17 cellular contexts compared by ENCODE assay signal in the genomic region with DNA sequence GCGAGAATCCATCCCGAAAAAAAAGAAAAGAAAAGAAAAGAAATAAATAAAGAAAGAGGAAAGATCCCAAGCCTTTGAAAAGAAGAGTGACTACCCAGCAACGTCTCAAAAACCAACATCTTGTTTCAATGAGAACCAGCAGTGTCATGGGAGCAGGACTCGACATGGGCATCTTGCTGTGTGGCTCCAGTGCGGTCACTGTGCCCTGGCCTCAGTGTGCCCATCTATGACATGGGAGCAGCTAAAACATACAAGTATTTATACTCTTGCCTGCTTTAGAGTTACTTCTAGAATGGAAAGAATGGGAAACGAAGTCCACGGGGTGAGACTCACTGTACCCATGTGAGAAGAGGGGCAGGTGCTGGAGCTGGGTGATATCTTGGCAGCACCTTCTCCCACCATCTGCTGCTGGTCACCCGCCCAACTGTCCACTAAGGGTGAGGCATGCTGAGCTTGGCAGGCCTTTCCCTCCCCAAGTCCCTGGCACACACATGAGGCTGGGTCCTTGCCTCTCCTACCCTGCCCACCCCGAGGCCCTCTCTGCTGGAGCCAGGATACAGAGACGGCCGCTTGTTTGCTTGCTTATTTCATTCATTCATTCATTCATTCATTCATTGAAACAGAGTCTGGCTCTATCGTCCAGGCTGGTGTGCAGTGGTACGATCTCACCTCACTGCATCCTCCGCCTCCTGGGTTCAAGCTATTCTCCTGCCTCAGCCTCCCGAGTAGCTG.
DNase-seq lines count a peak whose midpoint lies in the region; ATAC-seq, FAIRE-seq and TF ChIP-seq lines count a peak whose summit lies in the region.
"Had no signal": no experiment of that assay in that cellular context is flagged by ENCODE, and none has a peak within 500 bp of the region (broad histone marks: within the 10 kb centered on the region; RNA-seq: fewer than 3 reads in every experiment).

No MANE protein-coding gene starts in this region.

- H2BK5ac ChIP-seq in mesenchymal stem cell (ENCODE audit: low read depth, low read length, poor library complexity, severe bottlenecking), result no peak overlapping the region

- no peak overlapping the region for H4K8ac ChIP-seq in mesenchymal stem cell (ENCODE audit: low read length)

- H3K27ac ChIP-seq in HepG2 (ENCODE audit: extremely low read length, insufficient read depth, low read length) (no peak overlapping the region), right lobe of liver (no peak overlapping the region), body of pancreas (no peak overlapping the region), mesenchymal stem cell (ENCODE audit: low read length, poor library complexity, severe bottlenecking) (no peak overlapping the region)
- no peak overlapping the region for H3K27ac ChIP-seq in CD8-positive, alpha-beta T cell (ENCODE audit: low read depth, low read length)
- H3K27ac ChIP-seq: BLaER1 treated with 17β-estradiol and CSF1 and Interleukin-3, amounts not matched to agents 10 nM and 100 nM had no signal

- no peak overlapping the region for H3K18ac ChIP-seq in mesenchymal stem cell (ENCODE audit: low read depth in 1 of 2, low read length in 2 of 2)

- no peak overlapping the region for H2AK5ac ChIP-seq in mesenchymal stem cell (ENCODE audit: low read length, severe bottlenecking)

- H4K91ac ChIP-seq in mesenchymal stem cell (ENCODE audit: low read length), result no peak overlapping the region

- H2BK120ac ChIP-seq in mesenchymal stem cell (ENCODE audit: low read depth, low read length), result no peak overlapping the region

- no peak overlapping the region for H2BK12ac ChIP-seq in mesenchymal stem cell (ENCODE audit: low read length in 2 of 2)

- no peaks in the 10 kb centered on the region for H3K79me1 ChIP-seq in mesenchymal stem cell (replicated peaks; ENCODE audit: low read length, poor library complexity, severe bottlenecking)

- TF ChIP-seq CTCF in HepG2 (CRISPR knock-in tag; IDR thresholded peaks at IDR 0.05), result no peak
- TF ChIP-seq CTCF in right lobe of liver (IDR thresholded peaks at IDR 0.05), result no peak
- TF ChIP-seq CTCF in body of pancreas (IDR thresholded peaks at IDR 0.05), result no peak
- TF ChIP-seq CTCF in neural crest cell (conservative IDR thresholded peaks at IDR 0.05), result no peak
- no peak for TF ChIP-seq CTCF in CD8-positive, alpha-beta T cell (IDR thresholded peaks at IDR 0.05)

- in situ Hi-C loops in HepG2 (cut with HindIII; ENCODE audit: extremely low pct_ligation_motif_present, low pct_unique_long_range_greater_than_20kb), result no loop called here

- WGBS in HepG2 (ENCODE audit: low lambda C conversion rate), result 59% methylated on average over 15 of the region's 15 CpGs
- WGBS in right lobe of liver (ENCODE audit: insufficient coverage, low coverage, low lambda C conversion rate, missing lambda C conversion rate), result 88% methylated on average over 7 of the region's 15 CpGs
- 71 to 78% methylated on average over 15 of the region's 15 CpGs for WGBS in body of pancreas, 2 donors
- 97% methylated on average over 15 of the region's 15 CpGs for WGBS in mesenchymal stem cell

- no peak for FAIRE-seq in HepG2 (lab: Jason Lieb, UNC)
- FAIRE-seq: GM12878, GM18507, H54 had no signal

- no peak overlapping the region for H3K4ac ChIP-seq in mesenchymal stem cell (ENCODE audit: low read depth in 1 of 2, low read length in 2 of 2)

- H3K9ac ChIP-seq in HepG2 (ENCODE audit: insufficient read depth, low read depth, low read length), result no peak overlapping the region
- no peak overlapping the region for H3K9ac ChIP-seq in mesenchymal stem cell (ENCODE audit: low read length)
- H3K9ac ChIP-seq: BLaER1 treated with 17β-estradiol and CSF1 and Interleukin-3, amounts not matched to agents 10 nM and 100 nM had no signal

- no peak for TF ChIP-seq RAD21 in HepG2 (CRISPR knock-in tag; IDR thresholded peaks at IDR 0.05)

- POLR2A ChIA-PET in HepG2 (lab: Yijun Ruan, JAX), result no interaction called here
- POLR2A ChIA-PET in CD8-positive, alpha-beta T cell (lab: Charles Lee), result no interaction called here

- BruUV-seq in HepG2 (replicated peaks; lab: Mats Ljungman, UMichigan), result no TSS peak

- H3K4me1 Mint-ChIP-seq in neural crest cell, result no peaks in the 10 kb centered on the region
- no peaks in the 10 kb centered on the region for H3K4me1 Mint-ChIP-seq in CD8-positive, alpha-beta T cell (ENCODE audit: low read depth)
- H3K4me1 Mint-ChIP-seq: CD4-positive, CD25-positive, alpha-beta regulatory T cell had no signal

- DNase-seq in HepG2 (ENCODE audit: low spot score) (no peak), right lobe of liver (no peak), body of pancreas (peak; percentile 29 to 73 (median 37)), neural crest cell (ENCODE audit: low read depth, low spot score) (no peak), activated T-cell treated with anti-CD3 and anti-CD28 coated beads for 4 hours (no peak), mesenchymal stem cell (no peak), NCI-H345 (lab: John Stamatoyannopoulos, UW) (no peak)
- no peak for DNase-seq in CD8-positive, alpha-beta T cell
- DNase-seq: ACHN; Calu3; CD4-positive, CD25-positive, alpha-beta regulatory T cell; DMS 273 treated with DMSO at 0.1 percent for 48 hours had no signal

- H3K27me3 ChIP-seq in HepG2 (ENCODE audit: control insufficient read depth in 1 of 2, insufficient read depth in 2 of 2, low read length in 2 of 2), result peaks cover 0 to 5% of the 10 kb centered on the region in 2 experiments; a peak in 1 of 5 replicates
- no peaks in the 10 kb centered on the region for H3K27me3 ChIP-seq in right lobe of liver
- H3K27me3 ChIP-seq in body of pancreas, result no peaks in the 10 kb centered on the region
- no peaks in the 10 kb centered on the region for H3K27me3 ChIP-seq in mesenchymal stem cell (ENCODE audit: control insufficient read depth in 1 of 2, insufficient read depth in 1 of 2, low read length in 2 of 2)
- no peaks in the 10 kb centered on the region for H3K27me3 ChIP-seq in CD8-positive, alpha-beta T cell (ENCODE audit: insufficient read depth, low read length)
- H3K27me3 ChIP-seq: BLaER1 treated with 17β-estradiol and CSF1 and Interleukin-3, amounts not matched to agents 10 nM and 100 nM had no signal

- no peaks in the 10 kb centered on the region for H3K9me3 Mint-ChIP-seq in neural crest cell
- no peaks in the 10 kb centered on the region for H3K9me3 Mint-ChIP-seq in CD8-positive, alpha-beta T cell
- H3K9me3 Mint-ChIP-seq: CD4-positive, CD25-positive, alpha-beta regulatory T cell had no signal

- TF ChIP-seq EP300 in HepG2 (IDR thresholded peaks at IDR 0.05; ENCODE audit: low read depth in 2 of 2, low read length in 2 of 2) (no peak), HepG2 (CRISPR knock-in tag; IDR thresholded peaks at IDR 0.05; ENCODE audit: borderline replicate concordance) (no peak)

- no peak overlapping the region for H2BK15ac ChIP-seq in mesenchymal stem cell (ENCODE audit: low read depth, poor library complexity, severe bottlenecking)

- H3K23ac ChIP-seq in mesenchymal stem cell (ENCODE audit: low read length in 2 of 2), result no peak overlapping the region

- no peak for ATAC-seq in HepG2
- ATAC-seq in right lobe of liver, result no peak
- peak; percentile 58 for ATAC-seq in body of pancreas
- no peak for ATAC-seq in CD8-positive, alpha-beta T cell
- ATAC-seq: GM12878, HCT116 had no signal

- no peak for TF ChIP-seq POLR2A in HepG2 (IDR thresholded peaks at IDR 0.05; ENCODE audit: insufficient read depth in 1 of 2, low read depth in 2 of 2, low read length in 2 of 2)
- TF ChIP-seq POLR2A in right lobe of liver (IDR thresholded peaks at IDR 0.05), result no peak
- TF ChIP-seq POLR2A in body of pancreas (IDR thresholded peaks at IDR 0.05), result no peak

- CTCF ChIA-PET in HepG2 (lab: Yijun Ruan, JAX; ENCODE audit: low intra/inter-chr PET ratio, low total read pairs), result no interaction called here
- CTCF ChIA-PET in CD8-positive, alpha-beta T cell (lab: Charles Lee), result interaction anchor here (1.0 kb wide), 1 partner anchor 686 kb away, joined by 3 read pairs; no protein-coding TSS in a partner anchor

- H2AFZ ChIP-seq in HepG2 (ENCODE audit: low read length) (no peak overlapping the region), mesenchymal stem cell (ENCODE audit: low read depth, low read length) (no peak overlapping the region)

- H3K9me3 ChIP-seq in HepG2 (ENCODE audit: low read length) (no peaks in the 10 kb centered on the region), right lobe of liver (no peaks in the 10 kb centered on the region), body of pancreas (no peaks in the 10 kb centered on the region), mesenchymal stem cell (ENCODE audit: control insufficient read depth, low read length) (no peaks in the 10 kb centered on the region)
- no peaks in the 10 kb centered on the region for H3K9me3 ChIP-seq in CD8-positive, alpha-beta T cell (ENCODE audit: low read length)
- H3K9me3 ChIP-seq: BLaER1 treated with 17β-estradiol and CSF1 and Interleukin-3, amounts not matched to agents 10 nM and 100 nM had no signal

- no peaks in the 10 kb centered on the region for H4K20me1 ChIP-seq in HepG2 (ENCODE audit: insufficient read depth, low read length)
- H4K20me1 ChIP-seq: BLaER1 treated with 17β-estradiol and CSF1 and Interleukin-3, amounts not matched to agents 10 nM and 100 nM had no signal

- H3K14ac ChIP-seq in mesenchymal stem cell (ENCODE audit: low read length in 2 of 2), result no peak overlapping the region

- H3K4me3 Mint-ChIP-seq in neural crest cell, result no peak overlapping the region
- H3K4me3 Mint-ChIP-seq in CD8-positive, alpha-beta T cell, result no peak overlapping the region
- H3K4me3 Mint-ChIP-seq: CD4-positive, CD25-positive, alpha-beta regulatory T cell had no signal

- H3K79me2 ChIP-seq in HepG2 (ENCODE audit: insufficient read depth, low read length), result no peaks in the 10 kb centered on the region

- no peak overlapping the region for H3K4me2 ChIP-seq in HepG2 (ENCODE audit: low read depth, low read length)
- H3K4me2 ChIP-seq in mesenchymal stem cell (ENCODE audit: low read length, poor library complexity, severe bottlenecking), result no peak overlapping the region
- H3K4me2 ChIP-seq: BLaER1 treated with 17β-estradiol and CSF1 and Interleukin-3, amounts not matched to agents 10 nM and 100 nM had no signal

- H3K4me1 ChIP-seq in HepG2 (ENCODE audit: insufficient read depth, low read length) (peaks cover 5% of the 10 kb centered on the region; the same call in 1 of the 2 replicates), right lobe of liver (peaks cover 0 to 18% (median 4%) of the 10 kb centered on the region in 4 donors), body of pancreas (peaks cover 5% of the 10 kb centered on the region), mesenchymal stem cell (ENCODE audit: control insufficient read depth, insufficient read depth, low read depth, low read length) (peaks cover 2% of the 10 kb centered on the region)
- H3K4me1 ChIP-seq in CD8-positive, alpha-beta T cell (ENCODE audit: insufficient read depth, low read length), result no peaks in the 10 kb centered on the region

- no peak overlapping the region for H3K4me3 ChIP-seq in HepG2 (replicated peaks in 1 of 3; ENCODE audit: insufficient read depth in 1 of 3, low read depth in 2 of 3, low read length in 3 of 3)
- no peak overlapping the region for H3K4me3 ChIP-seq in right lobe of liver
- H3K4me3 ChIP-seq in body of pancreas, result no peak overlapping the region
- no peak overlapping the region for H3K4me3 ChIP-seq in mesenchymal stem cell (ENCODE audit: insufficient read depth in 1 of 2, low read depth in 1 of 2, low read length in 2 of 2)
- no peak overlapping the region for H3K4me3 ChIP-seq in CD8-positive, alpha-beta T cell (ENCODE audit: low read depth, low read length)
- H3K4me3 ChIP-seq: BLaER1 treated with 17β-estradiol and CSF1 and Interleukin-3, amounts not matched to agents 10 nM and 100 nM; GM12878 had no signal

- H3K36me3 Mint-ChIP-seq in neural crest cell (ENCODE audit: low read depth), result no peaks in the 10 kb centered on the region
- no peaks in the 10 kb centered on the region for H3K36me3 Mint-ChIP-seq in CD8-positive, alpha-beta T cell
- H3K36me3 Mint-ChIP-seq: CD4-positive, CD25-positive, alpha-beta regulatory T cell had no signal

- H3K36me3 ChIP-seq in HepG2 (replicated peaks in 1 of 2; ENCODE audit: control insufficient read depth in 1 of 2, insufficient read depth in 2 of 2, low read length in 2 of 2) (no peaks in the 10 kb centered on the region), right lobe of liver (no peaks in the 10 kb centered on the region), body of pancreas (replicated peaks in 1 of 2; ENCODE audit: insufficient read depth in 1 of 2, low read depth in 2 of 2) (no peaks in the 10 kb centered on the region), mesenchymal stem cell (ENCODE audit: control insufficient read depth in 1 of 2, insufficient read depth in 2 of 2, low read depth in 1 of 2, low read length in 2 of 2) (peaks cover 61 to 87% of the 10 kb centered on the region in 2 experiments)
- H3K36me3 ChIP-seq in CD8-positive, alpha-beta T cell (ENCODE audit: insufficient read depth, low read length), result no peaks in the 10 kb centered on the region
- H3K36me3 ChIP-seq: BLaER1 treated with 17β-estradiol and CSF1 and Interleukin-3, amounts not matched to agents 10 nM and 100 nM had no signal

- intact Hi-C loops in HepG2 (cut with micrococcal nuclease; ENCODE audit: unreplicated experiment), result no loop called here
- intact Hi-C loops in right lobe of liver (cut with DNase I), result no loop called here
- intact Hi-C loops in body of pancreas (cut with DNase I), result no loop called here
- intact Hi-C loops in CD8-positive, alpha-beta T cell (cut with DNase I, micrococcal nuclease), result no loop called here

- H3K27ac Mint-ChIP-seq in neural crest cell (ENCODE audit: unreplicated experiment), result peak overlapping the region; percentile 35
- no peak overlapping the region for H3K27ac Mint-ChIP-seq in CD8-positive, alpha-beta T cell
- H3K27ac Mint-ChIP-seq: CD4-positive, CD25-positive, alpha-beta regulatory T cell had no signal

- no peaks in the 10 kb centered on the region for H3K27me3 Mint-ChIP-seq in neural crest cell (ENCODE audit: low read depth)
- H3K27me3 Mint-ChIP-seq in CD8-positive, alpha-beta T cell (ENCODE audit: low read depth), result no peaks in the 10 kb centered on the region

Comparison
In these comparisons a context has a peak if more than half of its experiments do, and no peak if none do; other contexts are left out.
1. DNase-seq: peak in body of pancreas (4 of 4); none in HepG2 (single experiment), right lobe of liver (0 of 3), neural crest cell (single experiment), activated T-cell treated with anti-CD3 and anti-CD28 coated beads for 4 hours (single experiment), mesenchymal stem cell (single experiment), NCI-H345 (single experiment) and CD8-positive, alpha-beta T cell (0 of 7).